ENCODE assay signal across 1 cellular context in the genomic region with DNA sequence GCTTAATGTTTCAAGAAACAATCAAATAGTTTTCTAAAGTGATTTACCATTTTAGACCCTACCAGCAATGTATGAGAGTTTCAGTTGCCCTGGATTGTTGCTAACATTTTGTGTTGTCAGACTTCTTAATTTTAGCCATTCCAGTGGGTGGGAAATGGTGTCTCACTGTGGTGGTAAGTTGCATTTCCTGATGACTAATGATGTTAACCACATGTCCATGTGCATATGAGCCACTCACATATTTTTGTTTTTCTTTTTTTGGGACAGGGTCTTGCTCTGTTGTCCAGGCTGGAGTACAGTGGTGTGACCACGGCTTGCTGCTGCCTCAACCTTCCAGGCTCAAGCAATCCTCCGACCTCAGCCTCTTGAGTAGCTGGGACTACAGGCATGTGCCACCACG.
TF ChIP-seq lines count a peak whose summit lies in the region.

No MANE protein-coding gene starts in this region.

TF ChIP-seq in endothelial cell of umbilical vein, 7 proteins besides CTCF, POLR2A, EP300 and RAD21 (continued from another document):
- no peak for TF ChIP-seq EZH2 (IDR thresholded peaks at IDR 0.05; ENCODE audit: borderline replicate concordance, low read depth, low read length, severe bottlenecking)
- TF ChIP-seq FOS (IDR thresholded peaks at IDR 0.05; ENCODE audit: borderline replicate concordance, insufficient read depth, low read length), result no peak
- TF ChIP-seq POLR2AphosphoS5 (IDR thresholded peaks at IDR 0.05; ENCODE audit: insufficient read depth, low read depth, low read length), result no peak
- no peak for TF ChIP-seq GATA2 (IDR thresholded peaks at IDR 0.05; ENCODE audit: insufficient read depth, insufficient read length, low read depth, low read length)
- peak; percentile 7 for TF ChIP-seq JUN (IDR thresholded peaks at IDR 0.05; ENCODE audit: borderline replicate concordance, insufficient read depth, insufficient read length, low read depth)
